In genomic region chr11:17792161-17792560, GRCh38 we compare ENCODE assay signal across 26 cellular contexts. TPM values are rescaled to one million over a fixed set of nuclear protein-coding genes. Genes with fewer than 3 reads are reported as not detected.
"Had no signal": no experiment of that assay in that cellular context is flagged by ENCODE, and none has a peak within 500 bp of the region (broad histone marks: within the 10 kb centered on the region; RNA-seq: fewer than 3 reads in every experiment).

No MANE protein-coding gene starts in this region.

- ATAC-seq: foreskin keratinocyte; left cardiac atrium; left ventricle myocardium superior; naive thymus-derived CD4-positive, alpha-beta T cell; stimulated activated naive B cell treated with anti-CD40 and anti-IgM and Interleukin-4, amounts not matched to agents 10 μg/mL and 1 μg/mL and 100 μg/mL, for 72 hours; stimulated activated naive CD8-positive, alpha-beta T cell treated with anti-CD3 and anti-CD28 coated beads, Interleukin-15, amount 100 ng/mL, for 72 hours had no signal

- H3K27me3 Mint-ChIP-seq: naive thymus-derived CD4-positive, alpha-beta T cell; stimulated activated naive B cell treated with anti-CD40 and anti-IgM and Interleukin-4, amounts not matched to agents 10 μg/mL and 1 μg/mL and 100 μg/mL, for 72 hours; stimulated activated naive CD8-positive, alpha-beta T cell treated with anti-CD3 and anti-CD28 coated beads, Interleukin-15, amount 100 ng/mL, for 72 hours had no signal

- H3K4me1 Mint-ChIP-seq: endodermal cell; stimulated activated naive B cell treated with anti-CD40 and anti-IgM and Interleukin-4, amounts not matched to agents 10 μg/mL and 1 μg/mL and 100 μg/mL, for 72 hours; stimulated activated naive CD8-positive, alpha-beta T cell treated with anti-CD3 and anti-CD28 coated beads, Interleukin-15, amount 100 ng/mL, for 72 hours had no signal

- DNase-seq: effector CD4-positive, alpha-beta T cell; endodermal cell; erythroblast; foreskin keratinocyte; kidney; left cardiac atrium; left ventricle myocardium superior; mesendoderm; naive thymus-derived CD4-positive, alpha-beta T cell; nephron progenitor cell; sigmoid colon; stimulated activated CD4-positive, alpha-beta T cell treated with anti-CD3 and anti-CD28 coated beads, Interleukin-2, amount 100 ng/mL, for 24 hours; stimulated activated CD4-positive, alpha-beta T cell treated with anti-CD3 and anti-CD28 coated beads, Interleukin-4, amount 100 ng/mL, for 4 hours; stimulated activated naive B cell treated with anti-CD40 and anti-IgM and Interleukin-4, amounts not matched to agents 10 μg/mL and 1 μg/mL and 100 μg/mL, for 72 hours; stimulated activated naive CD8-positive, alpha-beta T cell treated with anti-CD3 and anti-CD28 coated beads, Interleukin-15, amount 100 ng/mL, for 72 hours; testis had no signal

- H3K4me1 ChIP-seq: sigmoid colon, testis, tibial nerve had no signal

- H3K27me3 ChIP-seq: foreskin keratinocyte, neutrophil, sigmoid colon, testis, tibial nerve had no signal

- H3K27ac ChIP-seq: coronary artery, foreskin keratinocyte, neutrophil, sigmoid colon, skin epidermis, testis, tibial nerve had no signal

- H3K4me3 ChIP-seq: coronary artery, lung, sigmoid colon, skin epidermis, testis, tibial nerve had no signal

- H3K9me3 ChIP-seq: neutrophil, sigmoid colon, testis, tibial nerve had no signal

- H3K36me3 ChIP-seq: neutrophil, sigmoid colon had no signal

- H3K9me3 Mint-ChIP-seq: endodermal cell; nephron progenitor cell; stimulated activated naive B cell treated with anti-CD40 and anti-IgM and Interleukin-4, amounts not matched to agents 10 μg/mL and 1 μg/mL and 100 μg/mL, for 72 hours had no signal

- H3K27ac Mint-ChIP-seq: endodermal cell; naive thymus-derived CD4-positive, alpha-beta T cell; nephron progenitor cell; stimulated activated naive B cell treated with anti-CD40 and anti-IgM and Interleukin-4, amounts not matched to agents 10 μg/mL and 1 μg/mL and 100 μg/mL, for 72 hours had no signal

- H3K4me3 Mint-ChIP-seq: endodermal cell; naive thymus-derived CD4-positive, alpha-beta T cell; nephron progenitor cell; stimulated activated naive B cell treated with anti-CD40 and anti-IgM and Interleukin-4, amounts not matched to agents 10 μg/mL and 1 μg/mL and 100 μg/mL, for 72 hours; stimulated activated naive CD8-positive, alpha-beta T cell treated with anti-CD3 and anti-CD28 coated beads, Interleukin-15, amount 100 ng/mL, for 72 hours had no signal

RNA-seq across cellular contexts. Expression of gene KCNC1, which starts 57.6 kb away (rescaled TPM):
- total RNA-seq: dermis microvascular lymphatic vessel endothelial cell; endodermal cell; endothelial cell of umbilical vein; foreskin keratinocyte; left cardiac atrium; left ventricle myocardium superior; lung; naive thymus-derived CD4-positive, alpha-beta T cell; pulmonary artery endothelial cell; subcutaneous adipose tissue; tibial nerve; ureter had no signal
- polyA plus RNA-seq: endothelial cell of umbilical vein; foreskin keratinocyte; naive thymus-derived CD4-positive, alpha-beta T cell had no signal
